1 cellular context compared by ENCODE assay signal in the genomic region with DNA sequence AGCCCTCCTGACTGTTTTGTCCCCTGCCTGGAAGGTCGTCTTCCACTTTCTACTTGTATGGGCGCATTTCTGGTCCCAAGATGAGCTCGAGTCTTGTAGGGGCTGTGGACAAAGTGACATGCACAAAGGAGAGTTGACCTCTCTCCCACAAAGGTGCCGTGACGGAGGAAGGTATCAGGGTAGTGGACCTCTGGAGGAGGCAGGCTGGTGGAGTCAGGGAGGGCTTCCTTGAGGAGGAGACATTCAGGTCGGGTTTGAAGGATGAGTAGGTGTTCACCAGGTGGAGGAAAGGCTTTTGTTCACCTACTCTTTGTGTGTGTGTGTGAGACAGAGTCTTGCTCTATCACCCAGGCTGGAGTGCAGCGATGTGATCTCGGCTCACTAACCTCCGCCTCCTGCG.
TF ChIP-seq lines count a peak whose summit lies in the region.

No MANE protein-coding gene starts in this region.

TF ChIP-seq in HepG2, 621 proteins besides CTCF, POLR2A, EP300 and RAD21:
- TF ChIP-seq, protein P1, sequence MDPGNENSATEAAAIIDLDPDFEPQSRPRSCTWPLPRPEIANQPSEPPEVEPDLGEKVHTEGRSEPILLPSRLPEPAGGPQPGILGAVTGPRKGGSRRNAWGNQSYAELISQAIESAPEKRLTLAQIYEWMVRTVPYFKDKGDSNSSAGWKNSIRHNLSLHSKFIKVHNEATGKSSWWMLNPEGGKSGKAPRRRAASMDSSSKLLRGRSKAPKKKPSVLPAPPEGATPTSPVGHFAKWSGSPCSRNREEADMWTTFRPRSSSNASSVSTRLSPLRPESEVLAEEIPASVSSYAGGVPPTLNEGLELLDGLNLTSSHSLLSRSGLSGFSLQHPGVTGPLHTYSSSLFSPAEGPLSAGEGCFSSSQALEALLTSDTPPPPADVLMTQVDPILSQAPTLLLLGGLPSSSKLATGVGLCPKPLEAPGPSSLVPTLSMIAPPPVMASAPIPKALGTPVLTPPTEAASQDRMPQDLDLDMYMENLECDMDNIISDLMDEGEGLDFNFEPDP (CRISPR knock-in tag; conservative IDR thresholded peaks at IDR 0.05), result 0 out of 2 replicates have a peak, but pooled peaks have one; percentile 20
- no peak for TF ChIP-seq NBN (conservative IDR thresholded peaks at IDR 0.05)
- no peak for TF ChIP-seq ZBTB21 (CRISPR knock-in tag; IDR thresholded peaks at IDR 0.05)
- TF ChIP-seq, protein P2, sequence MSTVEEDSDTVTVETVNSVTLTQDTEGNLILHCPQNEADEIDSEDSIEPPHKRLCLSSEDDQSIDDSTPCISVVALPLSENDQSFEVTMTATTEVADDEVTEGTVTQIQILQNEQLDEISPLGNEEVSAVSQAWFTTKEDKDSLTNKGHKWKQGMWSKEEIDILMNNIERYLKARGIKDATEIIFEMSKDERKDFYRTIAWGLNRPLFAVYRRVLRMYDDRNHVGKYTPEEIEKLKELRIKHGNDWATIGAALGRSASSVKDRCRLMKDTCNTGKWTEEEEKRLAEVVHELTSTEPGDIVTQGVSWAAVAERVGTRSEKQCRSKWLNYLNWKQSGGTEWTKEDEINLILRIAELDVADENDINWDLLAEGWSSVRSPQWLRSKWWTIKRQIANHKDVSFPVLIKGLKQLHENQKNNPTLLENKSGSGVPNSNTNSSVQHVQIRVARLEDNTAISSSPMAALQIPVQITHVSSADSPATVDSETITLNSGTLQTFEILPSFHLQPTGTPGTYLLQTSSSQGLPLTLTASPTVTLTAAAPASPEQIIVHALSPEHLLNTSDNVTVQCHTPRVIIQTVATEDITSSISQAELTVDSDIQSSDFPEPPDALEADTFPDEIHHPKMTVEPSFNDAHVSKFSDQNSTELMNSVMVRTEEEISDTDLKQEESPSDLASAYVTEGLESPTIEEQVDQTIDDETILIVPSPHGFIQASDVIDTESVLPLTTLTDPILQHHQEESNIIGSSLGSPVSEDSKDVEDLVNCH (CRISPR knock-in tag; IDR thresholded peaks at IDR 0.05), result no peak
- TF ChIP-seq, protein P3, sequence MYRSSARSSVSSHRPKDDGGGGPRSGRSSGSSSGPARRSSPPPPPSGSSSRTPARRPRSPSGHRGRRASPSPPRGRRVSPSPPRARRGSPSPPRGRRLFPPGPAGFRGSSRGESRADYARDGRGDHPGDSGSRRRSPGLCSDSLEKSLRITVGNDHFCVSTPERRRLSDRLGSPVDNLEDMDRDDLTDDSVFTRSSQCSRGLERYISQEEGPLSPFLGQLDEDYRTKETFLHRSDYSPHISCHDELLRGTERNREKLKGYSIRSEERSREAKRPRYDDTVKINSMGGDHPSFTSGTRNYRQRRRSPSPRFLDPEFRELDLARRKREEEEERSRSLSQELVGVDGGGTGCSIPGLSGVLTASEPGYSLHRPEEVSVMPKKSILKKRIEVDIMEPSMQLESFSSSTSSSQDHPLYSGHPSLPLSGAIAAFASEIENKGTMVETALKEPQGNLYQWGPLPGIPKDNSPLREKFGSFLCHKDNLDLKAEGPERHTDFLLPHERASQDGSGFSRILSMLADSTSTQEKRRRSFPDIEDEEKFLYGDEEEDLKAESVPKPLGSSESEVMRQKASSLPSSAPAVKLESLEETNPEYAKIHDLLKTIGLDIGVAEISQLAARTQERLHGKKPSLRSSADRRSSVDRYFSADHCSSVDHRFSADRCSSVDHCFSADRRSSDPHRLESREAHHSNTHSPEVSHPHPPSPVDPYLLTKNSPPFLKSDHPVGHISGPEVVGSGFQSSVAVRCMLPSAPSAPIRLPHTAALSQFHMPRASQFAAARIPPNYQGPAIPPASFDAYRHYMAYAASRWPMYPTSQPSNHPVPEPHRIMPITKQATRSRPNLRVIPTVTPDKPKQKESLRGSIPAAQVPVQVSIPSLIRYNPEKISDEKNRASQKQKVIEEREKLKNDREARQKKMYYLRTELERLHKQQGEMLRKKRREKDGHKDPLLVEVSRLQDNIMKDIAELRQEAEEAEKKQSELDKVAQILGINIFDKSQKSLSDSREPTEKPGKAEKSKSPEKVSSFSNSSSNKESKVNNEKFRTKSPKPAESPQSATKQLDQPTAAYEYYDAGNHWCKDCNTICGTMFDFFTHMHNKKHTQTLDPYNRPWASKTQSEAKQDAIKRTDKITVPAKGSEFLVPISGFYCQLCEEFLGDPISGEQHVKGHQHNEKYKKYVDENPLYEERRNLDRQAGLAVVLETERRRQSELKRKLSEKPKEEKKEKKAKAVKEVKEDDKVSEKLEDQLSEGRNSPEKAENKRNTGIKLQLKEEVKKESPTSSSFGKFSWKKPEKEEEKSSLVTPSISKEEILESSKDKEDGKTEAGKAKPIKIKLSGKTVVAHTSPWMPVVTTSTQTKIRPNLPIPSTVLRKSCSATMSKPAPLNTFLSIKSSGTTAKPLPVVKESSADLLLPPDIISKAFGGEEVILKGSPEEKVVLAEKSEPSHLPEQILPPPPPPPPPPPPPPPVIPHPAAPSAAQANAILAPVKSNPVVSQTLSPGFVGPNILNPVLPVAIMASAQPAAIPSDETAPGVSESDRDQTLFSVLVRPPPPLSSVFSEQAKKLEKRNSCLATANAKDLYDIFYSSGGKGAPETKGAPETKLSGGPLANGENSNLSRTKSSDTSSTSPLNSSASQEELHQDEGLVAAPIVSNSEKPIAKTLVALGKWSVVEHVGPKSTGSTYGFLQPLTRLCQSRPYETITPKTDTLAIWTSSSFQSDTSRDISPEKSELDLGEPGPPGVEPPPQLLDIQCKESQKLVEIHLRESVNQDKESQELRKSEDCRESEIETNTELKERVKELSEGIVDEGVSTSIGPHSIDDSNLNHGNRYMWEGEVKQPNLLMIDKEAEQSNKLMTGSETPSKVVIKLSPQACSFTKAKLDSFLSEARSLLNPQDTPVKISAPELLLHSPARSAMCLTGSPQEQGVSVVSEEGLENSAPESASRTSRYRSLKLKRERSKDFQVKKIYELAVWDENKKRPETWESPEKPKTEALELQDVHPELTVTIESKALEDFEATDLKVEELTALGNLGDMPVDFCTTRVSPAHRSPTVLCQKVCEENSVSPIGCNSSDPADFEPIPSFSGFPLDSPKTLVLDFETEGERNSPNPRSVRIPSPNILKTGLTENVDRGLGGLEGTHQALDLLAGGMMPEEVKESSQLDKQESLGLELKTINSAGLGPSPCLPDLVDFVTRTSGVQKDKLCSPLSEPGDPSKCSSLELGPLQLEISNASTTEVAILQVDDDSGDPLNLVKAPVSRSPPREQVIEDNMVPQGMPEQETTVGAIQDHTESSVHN (CRISPR knock-in tag; IDR thresholded peaks at IDR 0.05), result no peak
- no peak for TF ChIP-seq SUZ12 (IDR thresholded peaks at IDR 0.05; ENCODE audit: low read depth, low read length)
- TF ChIP-seq ZNF34 (CRISPR knock-in tag; IDR thresholded peaks at IDR 0.05; ENCODE audit: borderline replicate concordance), result no peak
